16 cellular contexts compared by ENCODE assay signal in the genomic region with DNA sequence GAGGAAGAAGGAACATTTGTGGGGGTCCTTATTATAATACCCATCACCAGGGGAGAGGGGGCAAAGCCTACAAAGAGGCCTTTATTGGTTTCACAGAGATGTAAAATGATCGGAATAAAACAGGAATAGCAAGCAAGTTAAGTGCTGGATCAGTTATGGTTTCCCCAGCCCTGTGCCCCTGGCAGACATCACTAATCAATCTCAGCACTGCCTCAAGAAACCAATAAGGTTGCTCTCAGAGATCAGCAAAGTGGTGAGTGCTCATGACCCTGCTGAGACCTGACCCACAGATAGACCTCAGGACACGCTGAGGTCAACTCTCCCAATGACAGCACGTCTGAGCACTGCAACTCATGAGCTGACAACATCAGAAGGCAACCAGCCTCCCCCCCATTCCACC.
"Had no signal": no experiment of that assay in that cellular context is flagged by ENCODE, and none has a peak within 500 bp of the region (broad histone marks: within the 10 kb centered on the region; RNA-seq: fewer than 3 reads in every experiment).

No MANE protein-coding gene starts in this region.

- H3K4me1 Mint-ChIP-seq: central memory CD8-positive, alpha-beta T cell had no signal

- H3K4me3 Mint-ChIP-seq: activated CD8-positive, alpha-beta T cell treated with anti-CD3 and anti-CD28 coated beads, Interleukin-2, amount 10 ng/mL, durations not matched to agents 7 days and 5 days; activated T-helper 1 cell treated with anti-CD3 and anti-CD28 coated beads, Interleukin-12 subunit alpha, Interleukin-12 subunit beta, Interleukin-2, Interleukin-4 antibody, amounts not matched to agents 30 ng/mL and 10 ng/mL and 1 ng/mL, durations not matched to agents 14 hours and 24 hours and 36 hours; central memory CD8-positive, alpha-beta T cell; dendritic cell treated with granulocyte-macrophage colony-stimulating factor and Interleukin-4, amounts not matched to agents 40 ng/mL and 50 ng/mL, for 4 days; effector memory CD8-positive, alpha-beta T cell; nephron progenitor cell had no signal

- H3K27me3 Mint-ChIP-seq: dendritic cell treated with granulocyte-macrophage colony-stimulating factor and Interleukin-4, amounts not matched to agents 40 ng/mL and 50 ng/mL, for 4 days had no signal

- H3K9me3 Mint-ChIP-seq: activated T-helper 1 cell treated with anti-CD3 and anti-CD28 coated beads, Interleukin-12 subunit alpha, Interleukin-12 subunit beta, Interleukin-2, Interleukin-4 antibody, amounts not matched to agents 30 ng/mL and 10 ng/mL and 1 ng/mL, durations not matched to agents 14 hours and 24 hours and 36 hours; central memory CD8-positive, alpha-beta T cell; dendritic cell treated with granulocyte-macrophage colony-stimulating factor and Interleukin-4, amounts not matched to agents 40 ng/mL and 50 ng/mL, for 4 days; effector memory CD8-positive, alpha-beta T cell had no signal

- DNase-seq: activated CD4-positive, alpha-beta T cell treated with anti-CD3 and anti-CD28 coated beads for 4 hours; activated CD8-positive, alpha-beta T cell treated with anti-CD3 and anti-CD28 coated beads, Interleukin-2, amount 10 ng/mL, durations not matched to agents 7 days and 5 days; activated naive CD4-positive, alpha-beta T cell treated with Interleukin-2 at 50 U/mL for 16 hours; body of pancreas; effector memory CD8-positive, alpha-beta T cell; left colon; mammary epithelial cell; nephron progenitor cell; pancreas; stimulated activated CD4-positive, alpha-beta T cell treated with anti-CD3 and anti-CD28 coated beads, Interleukin-4, amount 100 ng/mL, for 4 hours; T-helper 9 cell had no signal

- H3K27me3 ChIP-seq: body of pancreas, pancreas, tibial nerve had no signal

- H3K4me1 ChIP-seq: body of pancreas, pancreas had no signal

- H3K4me3 ChIP-seq: body of pancreas, pancreas, tibial nerve had no signal

- H3K36me3 ChIP-seq: pancreas, tibial nerve had no signal

- H3K27ac Mint-ChIP-seq: activated CD8-positive, alpha-beta T cell treated with anti-CD3 and anti-CD28 coated beads, Interleukin-2, amount 10 ng/mL, durations not matched to agents 7 days and 5 days; activated T-helper 1 cell treated with anti-CD3 and anti-CD28 coated beads, Interleukin-12 subunit alpha, Interleukin-12 subunit beta, Interleukin-2, Interleukin-4 antibody, amounts not matched to agents 30 ng/mL and 10 ng/mL and 1 ng/mL, durations not matched to agents 14 hours and 24 hours and 36 hours; dendritic cell treated with granulocyte-macrophage colony-stimulating factor and Interleukin-4, amounts not matched to agents 40 ng/mL and 50 ng/mL, for 4 days had no signal

- H3K9me3 ChIP-seq: body of pancreas, pancreas, tibial nerve had no signal

- H3K27ac ChIP-seq: body of pancreas, epithelial cell of prostate, pancreas had no signal
